Comparison of ENCODE assay signal across 12 cellular contexts in the genomic region with DNA sequence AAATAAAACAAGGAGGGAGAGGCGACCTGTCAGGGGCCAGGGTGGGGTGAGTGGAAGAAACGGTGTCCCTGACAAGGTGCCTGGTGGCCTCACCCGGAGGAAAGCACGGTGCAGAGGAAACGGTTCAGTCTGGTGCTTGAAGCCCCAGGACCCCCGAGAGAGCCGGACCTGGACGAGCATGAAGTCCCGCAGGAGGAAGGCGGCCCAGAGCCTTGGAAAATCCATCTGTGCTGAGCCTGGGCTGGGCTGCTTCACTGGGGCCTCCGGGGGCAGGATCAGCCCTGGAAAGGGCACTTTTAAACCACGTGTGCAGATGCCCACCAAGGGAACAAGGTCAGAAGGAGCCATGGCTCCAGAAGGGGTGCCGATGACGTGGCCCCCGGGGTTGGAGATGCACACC.
DNase-seq lines count a peak whose midpoint lies in the region; ATAC-seq, FAIRE-seq and TF ChIP-seq lines count a peak whose summit lies in the region.
"Had no signal": no experiment of that assay in that cellular context is flagged by ENCODE, and none has a peak within 500 bp of the region (broad histone marks: within the 10 kb centered on the region; RNA-seq: fewer than 3 reads in every experiment).

No MANE protein-coding gene starts in this region.

- no peaks in the 10 kb centered on the region for H3K9me2 ChIP-seq in Karpas-422 (replicated peaks; ENCODE audit: insufficient read depth, low read length)

- H3K27ac Mint-ChIP-seq in WTC11 (no peak overlapping the region), progenitor cell of endocrine pancreas (peak overlapping the region; percentile 89)
- H3K27ac Mint-ChIP-seq: B cell had no signal

- H3K27me3 Mint-ChIP-seq in WTC11 (ENCODE audit: low read depth) (peaks cover 10% of the 10 kb centered on the region), progenitor cell of endocrine pancreas (peaks cover 84% of the 10 kb centered on the region)

- H3K4me1 ChIP-seq in BE2C (no peaks in the 10 kb centered on the region), iPS-15b (ENCODE audit: control insufficient read depth, insufficient read depth, low read length) (peaks cover 4% of the 10 kb centered on the region), Karpas-422 (ENCODE audit: low read length) (no peaks in the 10 kb centered on the region)

- H3K4me3 ChIP-seq in BE2C (ENCODE audit: low read depth, low read length) (peak overlapping the region; percentile 50), iPS-15b (ENCODE audit: low read depth, low read length) (peak overlapping the region; percentile 87), Karpas-422 (ENCODE audit: low read length) (no peak overlapping the region)

- DNase-seq in BE2C (no peak), WTC11 (ENCODE audit: low spot score) (no peak), progenitor cell of endocrine pancreas (ENCODE audit: low spot score, unreplicated experiment) (no peak), kidney tubule cell (ENCODE audit: low spot score) (no peak), urothelium cell line (ENCODE audit: low spot score) (no peak), DMS53 treated with DMSO at 0.1 percent for 48 hours (lab: John Stamatoyannopoulos, UW; ENCODE audit: unreplicated experiment) (no peak), Karpas-422 (no peak)

- no peak for ATAC-seq in WTC11

- H3K36me3 ChIP-seq in BE2C: no peaks in the 10 kb centered on the region
- no peaks in the 10 kb centered on the region for H3K36me3 ChIP-seq in iPS-15b (ENCODE audit: control insufficient read depth, insufficient read depth, low read length)
- no peaks in the 10 kb centered on the region for H3K36me3 ChIP-seq in Karpas-422 (ENCODE audit: insufficient read depth, low read length)

- H3K9me3 ChIP-seq in BE2C (no peaks in the 10 kb centered on the region), iPS-15b (ENCODE audit: control insufficient read depth, insufficient read depth, low read length) (no peaks in the 10 kb centered on the region), Karpas-422 (ENCODE audit: low read length) (no peaks in the 10 kb centered on the region)

- no peak overlapping the region for H3K4me2 ChIP-seq in Karpas-422 (ENCODE audit: low read depth, low read length, poor library complexity, severe bottlenecking)

- no peak for TF ChIP-seq CTCF in BE2C (IDR thresholded peaks at IDR 0.05; ENCODE audit: low read depth, low read length)
- TF ChIP-seq CTCF in WTC11 (IDR thresholded peaks at IDR 0.05): no peak
- TF ChIP-seq CTCF in progenitor cell of endocrine pancreas (IDR thresholded peaks at IDR 0.05; ENCODE audit: unreplicated experiment): no peak

- CTCF ChIA-PET in WTC11 (lab: Charles Lee): interaction anchor here (0.7 to 2.8 kb wide), 22 partner anchors 9 to 1370 kb away, joined by 3 to 71 read pairs (median 4); no protein-coding TSS in a partner anchor

- no peak overlapping the region for H2AFZ ChIP-seq in Karpas-422 (ENCODE audit: low read length)

- H3K4me1 Mint-ChIP-seq in WTC11 (peaks cover 24% of the 10 kb centered on the region), progenitor cell of endocrine pancreas (ENCODE audit: low read depth) (peaks cover 5% of the 10 kb centered on the region)
- H3K4me1 Mint-ChIP-seq: B cell had no signal

- POLR2A ChIA-PET in WTC11 (lab: Charles Lee): no interaction called here

- no peaks in the 10 kb centered on the region for H3K36me3 Mint-ChIP-seq in WTC11
- no peaks in the 10 kb centered on the region for H3K36me3 Mint-ChIP-seq in progenitor cell of endocrine pancreas (ENCODE audit: insufficient read depth)

- H3K9ac ChIP-seq in iPS-15b (ENCODE audit: low read depth, low read length) (peak overlapping the region; percentile 62), Karpas-422 (ENCODE audit: low read length) (no peak overlapping the region)

- no peak for FAIRE-seq in urothelium cell line (lab: Jason Lieb, UNC)
- FAIRE-seq: GM18507, TTC549 had no signal

- H4K20me1 ChIP-seq in Karpas-422 (ENCODE audit: insufficient read depth, low read depth, low read length): no peaks in the 10 kb centered on the region

- no peak overlapping the region for H3K27ac ChIP-seq in Karpas-422 (ENCODE audit: low read length)
- H3K27ac ChIP-seq: epithelial cell of prostate had no signal

- H3K27me3 ChIP-seq in BE2C (no peaks in the 10 kb centered on the region), iPS-15b (ENCODE audit: control insufficient read depth, insufficient read depth, low read length) (peaks cover 14% of the 10 kb centered on the region), Karpas-422 (ENCODE audit: low read length) (no peaks in the 10 kb centered on the region)

- H3K79me2 ChIP-seq in Karpas-422 (ENCODE audit: low read length): no peaks in the 10 kb centered on the region

- H3K9me3 Mint-ChIP-seq in WTC11 (no peaks in the 10 kb centered on the region), progenitor cell of endocrine pancreas (ENCODE audit: low read depth) (no peaks in the 10 kb centered on the region)

- H3K4me3 Mint-ChIP-seq in WTC11 (peak overlapping the region; percentile 72), progenitor cell of endocrine pancreas (ENCODE audit: low read depth) (peak overlapping the region; percentile 74)
- H3K4me3 Mint-ChIP-seq: B cell had no signal

TF ChIP-seq in WTC11, 78 proteins besides CTCF, POLR2A, EP300 and RAD21 (continues in another document):
- TF ChIP-seq NR2C2 (CRISPR knock-in tag; IDR thresholded peaks at IDR 0.05) (no peak), FOXJ3 (CRISPR knock-in tag; IDR thresholded peaks at IDR 0.05; ENCODE audit: borderline replicate concordance) (no peak), ZNF425 (CRISPR knock-in tag; conservative IDR thresholded peaks at IDR 0.05) (no peak), FOXK1 (CRISPR knock-in tag; IDR thresholded peaks at IDR 0.05) (no peak), ZNF219 (CRISPR knock-in tag; IDR thresholded peaks at IDR 0.05; ENCODE audit: borderline replicate concordance) (no peak), USF1 (CRISPR knock-in tag; IDR thresholded peaks at IDR 0.05) (no peak), E2F4 (CRISPR knock-in tag; IDR thresholded peaks at IDR 0.05; ENCODE audit: borderline replicate concordance, low read depth) (no peak), SP1 (CRISPR knock-in tag; conservative IDR thresholded peaks at IDR 0.05) (no peak), RELA (CRISPR knock-in tag; IDR thresholded peaks at IDR 0.05; ENCODE audit: borderline replicate concordance) (no peak)
- TF ChIP-seq, protein P1, sequence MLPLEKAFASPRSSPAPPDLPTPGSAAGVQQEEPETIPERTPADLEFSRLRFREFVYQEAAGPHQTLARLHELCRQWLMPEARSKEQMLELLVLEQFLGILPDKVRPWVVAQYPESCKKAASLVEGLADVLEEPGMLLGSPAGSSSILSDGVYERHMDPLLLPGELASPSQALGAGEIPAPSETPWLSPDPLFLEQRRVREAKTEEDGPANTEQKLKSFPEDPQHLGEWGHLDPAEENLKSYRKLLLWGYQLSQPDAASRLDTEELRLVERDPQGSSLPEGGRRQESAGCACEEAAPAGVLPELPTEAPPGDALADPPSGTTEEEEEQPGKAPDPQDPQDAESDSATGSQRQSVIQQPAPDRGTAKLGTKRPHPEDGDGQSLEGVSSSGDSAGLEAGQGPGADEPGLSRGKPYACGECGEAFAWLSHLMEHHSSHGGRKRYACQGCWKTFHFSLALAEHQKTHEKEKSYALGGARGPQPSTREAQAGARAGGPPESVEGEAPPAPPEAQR (CRISPR knock-in tag; IDR thresholded peaks at IDR 0.05): no peak
- TF ChIP-seq, protein P2, sequence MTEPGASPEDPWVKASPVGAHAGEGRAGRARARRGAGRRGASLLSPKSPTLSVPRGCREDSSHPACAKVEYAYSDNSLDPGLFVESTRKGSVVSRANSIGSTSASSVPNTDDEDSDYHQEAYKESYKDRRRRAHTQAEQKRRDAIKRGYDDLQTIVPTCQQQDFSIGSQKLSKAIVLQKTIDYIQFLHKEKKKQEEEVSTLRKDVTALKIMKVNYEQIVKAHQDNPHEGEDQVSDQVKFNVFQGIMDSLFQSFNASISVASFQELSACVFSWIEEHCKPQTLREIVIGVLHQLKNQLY (CRISPR knock-in tag; IDR thresholded peaks at IDR 0.05): no peak
